1 cellular context compared by ENCODE assay signal in genomic region chr3:97764186-97765055, GRCh38.
TF ChIP-seq lines count a peak whose summit lies in the region.

ARL6 (plus strand) TSS chr3:97764758; CDS start chr3:97768108, 3,350 bp downstream.

TF ChIP-seq in HepG2, 621 proteins besides CTCF, POLR2A, EP300 and RAD21 (continued from another document and continues in another):
- TF ChIP-seq BCL3 (CRISPR knock-in tag; IDR thresholded peaks at IDR 0.05) (peak; percentile 69; the same call in 1 of the 2 replicates), E2F1 (CRISPR knock-in tag; IDR thresholded peaks at IDR 0.05) (peak; percentile 30; the same call in 1 of the 2 replicates), ZBTB26 (CRISPR knock-in tag; IDR thresholded peaks at IDR 0.05; ENCODE audit: borderline replicate concordance) (no peak), ZBTB3 (CRISPR knock-in tag; IDR thresholded peaks at IDR 0.05; ENCODE audit: borderline replicate concordance, low read depth) (no peak), BRF2 (CRISPR knock-in tag; IDR thresholded peaks at IDR 0.05) (no peak), PBX3 (CRISPR knock-in tag; IDR thresholded peaks at IDR 0.05; ENCODE audit: borderline replicate concordance) (no peak), CREB1 (IDR thresholded peaks at IDR 0.05) (no peak), CREB1 (CRISPR knock-in tag; IDR thresholded peaks at IDR 0.05) (peak; percentile 76), HHEX (CRISPR knock-in tag; IDR thresholded peaks at IDR 0.05) (no peak), ZNF101 (CRISPR knock-in tag; IDR thresholded peaks at IDR 0.05; ENCODE audit: borderline replicate concordance, low read depth) (no peak), ZNF614 (CRISPR knock-in tag; IDR thresholded peaks at IDR 0.05; ENCODE audit: borderline replicate concordance) (peak; percentile 48; the same call in 1 of the 2 replicates), SMAD1 (CRISPR knock-in tag; IDR thresholded peaks at IDR 0.05; ENCODE audit: borderline replicate concordance, low read depth) (no peak), KMT2A (CRISPR knock-in tag; IDR thresholded peaks at IDR 0.05) (no peak), ZNF570 (CRISPR knock-in tag; IDR thresholded peaks at IDR 0.05; ENCODE audit: borderline replicate concordance) (no peak), MED1 (CRISPR knock-in tag; IDR thresholded peaks at IDR 0.05) (0 out of 2 replicates have a peak, but pooled peaks have one; percentile 39), HNF4G (IDR thresholded peaks at IDR 0.05; ENCODE audit: borderline replicate concordance, low read depth, low read length) (no peak), HNF4G (CRISPR knock-in tag; IDR thresholded peaks at IDR 0.05; ENCODE audit: borderline replicate concordance, low read depth) (no peak), MTERF4 (CRISPR knock-in tag; IDR thresholded peaks at IDR 0.05) (0 out of 2 replicates have a peak, but pooled peaks have one; percentile 64), ZBTB25 (CRISPR knock-in tag; IDR thresholded peaks at IDR 0.05) (no peak), GATAD1 (CRISPR knock-in tag; IDR thresholded peaks at IDR 0.05) (peak; percentile 88), ZNF30 (CRISPR knock-in tag; IDR thresholded peaks at IDR 0.05) (no peak), ZNF619 (CRISPR knock-in tag; IDR thresholded peaks at IDR 0.05) (no peak), ATF5 (CRISPR knock-in tag; IDR thresholded peaks at IDR 0.05; ENCODE audit: low read depth) (no peak), RARG (CRISPR knock-in tag; IDR thresholded peaks at IDR 0.05; ENCODE audit: low read depth) (no peak), AKAP8 (CRISPR knock-in tag; IDR thresholded peaks at IDR 0.05) (no peak), PHF20 (CRISPR knock-in tag; IDR thresholded peaks at IDR 0.05) (peak; percentile 81), MATR3 (CRISPR knock-in tag; IDR thresholded peaks at IDR 0.05) (no peak), ZNF138 (CRISPR knock-in tag; IDR thresholded peaks at IDR 0.05; ENCODE audit: low read depth) (no peak), ARNTL (CRISPR knock-in tag; IDR thresholded peaks at IDR 0.05) (no peak; the same call in 1 of the 2 replicates), SALL2 (CRISPR knock-in tag; IDR thresholded peaks at IDR 0.05) (0 out of 2 replicates have a peak, but pooled peaks have one; percentile 66), ZNF253 (CRISPR knock-in tag; IDR thresholded peaks at IDR 0.05; ENCODE audit: borderline replicate concordance) (no peak), ZNF687 (CRISPR knock-in tag; IDR thresholded peaks at IDR 0.05) (peak; percentile 93), TGIF2 (CRISPR knock-in tag; IDR thresholded peaks at IDR 0.05) (no peak), GPN1 (CRISPR knock-in tag; IDR thresholded peaks at IDR 0.05; ENCODE audit: borderline replicate concordance) (no peak), ZNF407 (CRISPR knock-in tag; IDR thresholded peaks at IDR 0.05; ENCODE audit: not compliant biosample characterization) (peak; percentile 56)
